ENCODE assay signal across 29 cellular contexts in genomic region chr7:92436843-92437445, GRCh38. TPM values are rescaled to one million over a fixed set of nuclear protein-coding genes. Genes with fewer than 3 reads are reported as not detected.
"Had no signal": no experiment of that assay in that cellular context is flagged by ENCODE, and none has a peak within 500 bp of the region (broad histone marks: within the 10 kb centered on the region; RNA-seq: fewer than 3 reads in every experiment).

No MANE protein-coding gene starts in this region.

- H3K9me3 ChIP-seq: heart left ventricle, testis, tibial nerve had no signal

- DNase-seq: dermis blood vessel endothelial cell; effector CD4-positive, alpha-beta T cell; foreskin melanocyte; heart left ventricle; hippocampal formation; islet precursor cell; mammary epithelial cell; naive thymus-derived CD4-positive, alpha-beta T cell; nephron progenitor cell; posterior cingulate gyrus; stimulated activated CD4-positive, alpha-beta T cell treated with anti-CD3 and anti-CD28 coated beads, Interleukin-2, amount 100 ng/mL, for 24 hours; stimulated activated CD4-positive, alpha-beta T cell treated with anti-CD3 and anti-CD28 coated beads, Interleukin-4, amount 100 ng/mL, for 4 hours; stimulated activated naive B cell treated with anti-CD40 and anti-IgM and Interleukin-4, amounts not matched to agents 10 μg/mL and 1 μg/mL and 100 μg/mL, for 72 hours; stimulated activated naive CD8-positive, alpha-beta T cell treated with anti-CD3 and anti-CD28 coated beads, Interleukin-15, amount 100 ng/mL, for 72 hours; testis had no signal

- H3K4me3 Mint-ChIP-seq: naive thymus-derived CD4-positive, alpha-beta T cell; nephron progenitor cell; stimulated activated naive B cell treated with anti-CD40 and anti-IgM and Interleukin-4, amounts not matched to agents 10 μg/mL and 1 μg/mL and 100 μg/mL, for 72 hours; stimulated activated naive CD8-positive, alpha-beta T cell treated with anti-CD3 and anti-CD28 coated beads, Interleukin-15, amount 100 ng/mL, for 72 hours had no signal

- H3K36me3 ChIP-seq: heart left ventricle, tibial nerve had no signal

- H3K27me3 Mint-ChIP-seq: stimulated activated naive CD8-positive, alpha-beta T cell treated with anti-CD3 and anti-CD28 coated beads, Interleukin-15, amount 100 ng/mL, for 72 hours had no signal

- H3K27ac ChIP-seq: heart left ventricle, testis, tibial nerve had no signal

- H3K4me3 ChIP-seq: heart left ventricle, testis, tibial nerve had no signal

- H3K27ac Mint-ChIP-seq: naive thymus-derived CD4-positive, alpha-beta T cell; nephron progenitor cell; stimulated activated naive B cell treated with anti-CD40 and anti-IgM and Interleukin-4, amounts not matched to agents 10 μg/mL and 1 μg/mL and 100 μg/mL, for 72 hours; stimulated activated naive CD8-positive, alpha-beta T cell treated with anti-CD3 and anti-CD28 coated beads, Interleukin-15, amount 100 ng/mL, for 72 hours had no signal

- H3K36me3 Mint-ChIP-seq: naive thymus-derived CD4-positive, alpha-beta T cell; stimulated activated naive B cell treated with anti-CD40 and anti-IgM and Interleukin-4, amounts not matched to agents 10 μg/mL and 1 μg/mL and 100 μg/mL, for 72 hours had no signal

- H3K4me1 Mint-ChIP-seq: nephron progenitor cell had no signal

- H3K4me1 ChIP-seq: heart left ventricle, testis, tibial nerve had no signal

- FAIRE-seq: colon had no signal

- H3K27me3 ChIP-seq: testis, tibial nerve had no signal

- ATAC-seq: heart left ventricle; left lobe of liver; naive thymus-derived CD4-positive, alpha-beta T cell; sciatic nerve; stimulated activated naive B cell treated with anti-CD40 and anti-IgM and Interleukin-4, amounts not matched to agents 10 μg/mL and 1 μg/mL and 100 μg/mL, for 72 hours; stimulated activated naive CD8-positive, alpha-beta T cell treated with anti-CD3 and anti-CD28 coated beads, Interleukin-15, amount 100 ng/mL, for 72 hours had no signal

- H3K9me3 Mint-ChIP-seq: naive thymus-derived CD4-positive, alpha-beta T cell; stimulated activated naive B cell treated with anti-CD40 and anti-IgM and Interleukin-4, amounts not matched to agents 10 μg/mL and 1 μg/mL and 100 μg/mL, for 72 hours; stimulated activated naive CD8-positive, alpha-beta T cell treated with anti-CD3 and anti-CD28 coated beads, Interleukin-15, amount 100 ng/mL, for 72 hours had no signal

RNA-seq across cellular contexts. Expression of gene ERVW-1, which starts 40.8 kb away (rescaled TPM):
- total RNA-seq: dermis blood vessel endothelial cell, glomerular endothelial cell, left lobe of liver, lower leg skin, mammary epithelial cell, mesenteric fat pad, mononuclear cell, osteocyte, pulmonary artery endothelial cell, skeletal muscle tissue, subcutaneous adipose tissue, tibial nerve, ureter had no signal
- polyA plus RNA-seq: esophagus; heart left ventricle; mammary epithelial cell; naive thymus-derived CD4-positive, alpha-beta T cell had no signal
